ENCODE assay signal across 16 cellular contexts in the genomic region with DNA sequence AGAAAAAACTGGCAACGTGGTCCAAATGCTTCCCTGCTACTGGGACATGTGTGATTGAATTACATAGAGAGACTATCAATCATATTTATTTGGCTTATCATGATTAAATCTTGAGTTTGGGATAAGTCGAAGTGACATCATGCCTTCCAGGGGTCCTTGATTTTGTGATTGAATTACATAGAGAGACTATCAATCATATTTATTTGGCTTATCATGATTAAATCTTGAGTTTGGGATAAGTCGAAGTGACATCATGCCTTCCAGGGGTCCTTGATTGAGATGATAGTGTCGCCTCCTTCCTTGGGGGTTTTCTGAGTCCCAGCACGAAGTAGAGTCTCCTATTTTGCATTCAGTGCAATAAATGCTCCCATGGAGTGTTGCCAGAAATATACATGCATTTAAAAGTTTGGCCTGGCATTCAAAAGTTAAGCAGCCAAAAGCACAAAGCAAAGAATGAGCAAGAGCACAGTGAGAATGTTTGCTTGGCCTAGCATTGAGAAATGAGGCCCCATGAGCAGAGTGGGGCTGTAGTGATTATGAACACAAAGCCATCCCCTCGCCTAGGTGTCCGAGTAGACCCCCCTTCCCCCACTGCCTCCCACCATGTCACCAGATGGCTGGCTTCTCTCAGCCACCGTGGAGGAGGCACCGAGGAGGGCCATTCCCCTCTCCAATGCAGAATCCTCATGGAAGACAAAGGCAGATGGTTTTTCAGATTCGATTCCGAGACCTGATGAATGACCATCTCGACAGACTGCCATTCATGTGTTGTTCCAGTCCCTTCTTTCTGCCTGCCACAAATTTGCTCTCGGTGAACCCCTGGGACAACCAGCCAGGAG. TPM values are rescaled to one million over a fixed set of nuclear protein-coding genes. Genes with fewer than 3 reads are reported as not detected.
A peak's percentile ranks its signal among the peaks of the same experiment; 100 is the strongest.
DNase-seq lines count a peak whose midpoint lies in the region; ATAC-seq and TF ChIP-seq lines count a peak whose summit lies in the region.
"Had no signal": no experiment of that assay in that cellular context is flagged by ENCODE, and none has a peak within 500 bp of the region (broad histone marks: within the 10 kb centered on the region; RNA-seq: fewer than 3 reads in every experiment).

No MANE protein-coding gene starts in this region.

- H3K9me3 ChIP-seq in PC-3 (ENCODE audit: low read length): no peaks in the 10 kb centered on the region

- H3K27me3 ChIP-seq in PC-3 (ENCODE audit: low read length): no peaks in the 10 kb centered on the region
- H3K27me3 ChIP-seq in foreskin keratinocyte: no peaks in the 10 kb centered on the region

- TF ChIP-seq CTCF in PC-3 (conservative IDR thresholded peaks at IDR 0.05; ENCODE audit: low read depth, low read length): no peak
- TF ChIP-seq CTCF in foreskin keratinocyte (conservative IDR thresholded peaks at IDR 0.05): no peak
- no peak for TF ChIP-seq CTCF in type B pancreatic cell (conservative IDR thresholded peaks at IDR 0.05)

- H4K20me1 ChIP-seq in PC-3 (ENCODE audit: low read length): no peaks in the 10 kb centered on the region

- H3K4me1 ChIP-seq in PC-3 (ENCODE audit: insufficient read depth, low read length): peaks cover 32% of the 10 kb centered on the region
- peaks cover 15% of the 10 kb centered on the region for H3K4me1 ChIP-seq in foreskin keratinocyte

- no peak overlapping the region for H3K27ac ChIP-seq in PC-3 (ENCODE audit: low read length)
- H3K27ac ChIP-seq in foreskin keratinocyte: peak overlapping the region; percentile 9
- H3K27ac ChIP-seq: HL-60 had no signal

- H3K4me3 ChIP-seq in PC-3 (ENCODE audit: low read length): no peak overlapping the region

- H3K27ac Mint-ChIP-seq in activated naive CD4-positive, alpha-beta T cell treated with anti-CD3 and anti-CD28 coated beads, Interleukin-2, amount 50 U/mL, for 24 hours: peak overlapping the region; percentile 20
- peak overlapping the region; percentile 26 for H3K27ac Mint-ChIP-seq in type B pancreatic cell
- no peak overlapping the region for H3K27ac Mint-ChIP-seq in activated T-cell treated with anti-CD3 and anti-CD28 coated beads, Interleukin-2, amount 50 U/mL, for 24 hours

- H3F3A ChIP-seq in PC-3 (ENCODE audit: low read length, unreplicated experiment): no peaks in the 10 kb centered on the region

- no TSS peak for BruUV-seq in PC-3 (replicated peaks; lab: Mats Ljungman, UMichigan)

- H3K4me2 ChIP-seq in PC-3 (ENCODE audit: low read length): peak overlapping the region; percentile 5; the same call in 1 of the 2 replicates

- H3K79me2 ChIP-seq in PC-3 (ENCODE audit: low read length): no peaks in the 10 kb centered on the region

- H3K9me2 ChIP-seq in PC-3 (replicated peaks; ENCODE audit: low read length): no peaks in the 10 kb centered on the region

- ATAC-seq in PC-3: no peak
- no peak for ATAC-seq in foreskin keratinocyte
- ATAC-seq in HG03280 (IDR thresholded peaks at IDR 0.05; ENCODE audit: unreplicated experiment): no peak
- ATAC-seq: Panc1 had no signal

- H3K4me1 Mint-ChIP-seq in activated naive CD4-positive, alpha-beta T cell treated with anti-CD3 and anti-CD28 coated beads, Interleukin-2, amount 50 U/mL, for 24 hours: peaks cover under 1% of the 10 kb centered on the region
- peaks cover 53% of the 10 kb centered on the region for H3K4me1 Mint-ChIP-seq in type B pancreatic cell (ENCODE audit: unreplicated experiment)
- peaks cover 13% of the 10 kb centered on the region for H3K4me1 Mint-ChIP-seq in activated T-cell treated with anti-CD3 and anti-CD28 coated beads, Interleukin-2, amount 50 U/mL, for 24 hours (ENCODE audit: low read depth)

- H3K36me3 Mint-ChIP-seq in activated naive CD4-positive, alpha-beta T cell treated with anti-CD3 and anti-CD28 coated beads, Interleukin-2, amount 50 U/mL, for 24 hours: no peaks in the 10 kb centered on the region
- H3K36me3 Mint-ChIP-seq in type B pancreatic cell: no peaks in the 10 kb centered on the region
- H3K36me3 Mint-ChIP-seq in activated T-cell treated with anti-CD3 and anti-CD28 coated beads, Interleukin-2, amount 50 U/mL, for 24 hours (ENCODE audit: low read depth): no peaks in the 10 kb centered on the region
- H3K36me3 Mint-ChIP-seq: CD14-positive monocyte had no signal

- H3K36me3 ChIP-seq in PC-3 (ENCODE audit: low read depth, low read length): no peaks in the 10 kb centered on the region

- H3K27me3 Mint-ChIP-seq in activated naive CD4-positive, alpha-beta T cell treated with anti-CD3 and anti-CD28 coated beads, Interleukin-2, amount 50 U/mL, for 24 hours: no peaks in the 10 kb centered on the region
- H3K27me3 Mint-ChIP-seq in type B pancreatic cell: no peaks in the 10 kb centered on the region
- H3K27me3 Mint-ChIP-seq in activated T-cell treated with anti-CD3 and anti-CD28 coated beads, Interleukin-2, amount 50 U/mL, for 24 hours: no peaks in the 10 kb centered on the region

- CTCF ChIA-PET in PC-3 (lab: Charles Lee): interaction anchor here (0.6 to 1.1 kb wide), 2 partner anchors 12 to 15 kb away, joined by 3 to 5 read pairs; no protein-coding TSS in a partner anchor

- no peak overlapping the region for H3K4me3 Mint-ChIP-seq in activated naive CD4-positive, alpha-beta T cell treated with anti-CD3 and anti-CD28 coated beads, Interleukin-2, amount 50 U/mL, for 24 hours
- peak overlapping the region; percentile 11 for H3K4me3 Mint-ChIP-seq in type B pancreatic cell
- H3K4me3 Mint-ChIP-seq in activated T-cell treated with anti-CD3 and anti-CD28 coated beads, Interleukin-2, amount 50 U/mL, for 24 hours: no peak overlapping the region
- H3K4me3 Mint-ChIP-seq: CD14-positive monocyte had no signal

- POLR2A ChIA-PET in PC-3 (lab: Charles Lee; ENCODE audit: unreplicated experiment): no interaction called here

- no peak overlapping the region for H2AFZ ChIP-seq in PC-3 (ENCODE audit: low read length)

- no peak for DNase-seq in activated naive CD4-positive, alpha-beta T cell treated with Interleukin-2 at 50 U/mL for 16 hours
- no peak for DNase-seq in PC-3
- DNase-seq in foreskin keratinocyte: no peak
- no peak for DNase-seq in type B pancreatic cell (ENCODE audit: extremely low spot score, unreplicated experiment)
- DNase-seq in globus pallidus (ENCODE audit: low spot score): no peak
- DNase-seq in activated T-cell treated with anti-CD3 and anti-CD28 coated beads, Interleukin-2, amount 50 U/mL, for 24 hours: no peak
- DNase-seq: GF-D8, H7, NCI-H1417, NCI-H1930, NCI-H446 had no signal

- intact Hi-C loops in PC-3 (cut with micrococcal nuclease): loop anchor here (5.0 kb wide), 1 partner anchor 62 kb away; no protein-coding TSS in a partner anchor

- H3K9ac ChIP-seq in PC-3 (ENCODE audit: low read length): no peak overlapping the region

- H3K9me3 Mint-ChIP-seq in activated naive CD4-positive, alpha-beta T cell treated with anti-CD3 and anti-CD28 coated beads, Interleukin-2, amount 50 U/mL, for 24 hours: no peaks in the 10 kb centered on the region
- H3K9me3 Mint-ChIP-seq in type B pancreatic cell: no peaks in the 10 kb centered on the region
- no peaks in the 10 kb centered on the region for H3K9me3 Mint-ChIP-seq in activated T-cell treated with anti-CD3 and anti-CD28 coated beads, Interleukin-2, amount 50 U/mL, for 24 hours

RNA-seq across cellular contexts. Expression of a gene that starts 58.7 kb away (rescaled TPM):
- total RNA-seq in PC-3 (2014; rRNA removed) (10.9 and 13.9 TPM in 2 replicates), foreskin keratinocyte (7.3 and 9.5 TPM in 2 replicates), type B pancreatic cell (ENCODE audit: low replicate concordance) (37.7 and 47.7 TPM in 2 replicates)
- 3.0 and 3.2 TPM in 2 replicates for polyA plus RNA-seq in foreskin keratinocyte
